ENCODE assay signal across 8 cellular contexts in genomic region chr5:147509041-147509709, GRCh38. TPM values are rescaled to one million over a fixed set of nuclear protein-coding genes. Genes with fewer than 3 reads are reported as not detected.
DNase-seq lines count a peak whose midpoint lies in the region; ATAC-seq, FAIRE-seq and TF ChIP-seq lines count a peak whose summit lies in the region.

No MANE protein-coding gene starts in this region.

- H3K4me1 ChIP-seq in ES-I3 (ENCODE audit: insufficient read depth, low read length): peaks cover 7% of the 10 kb centered on the region; the same call in 1 of the 2 replicates
- no peaks in the 10 kb centered on the region for H3K4me1 ChIP-seq in NT2/D1 (ENCODE audit: insufficient read depth, insufficient read length)
- H3K4me1 ChIP-seq in trophoblast cell (ENCODE audit: control insufficient read depth in 1 of 2, insufficient read depth in 2 of 2, low read length in 2 of 2): peaks cover 5 to 10% of the 10 kb centered on the region in 2 experiments

- TF ChIP-seq CTCF in fibroblast of villous mesenchyme (IDR thresholded peaks at IDR 0.05; ENCODE audit: insufficient read depth, low read depth, low read length) (no peak), GM20000 (IDR thresholded peaks at IDR 0.05; ENCODE audit: extremely low read depth, missing control alignments) (no peak)

- no peak overlapping the region for H2BK12ac ChIP-seq in trophoblast cell (ENCODE audit: low read length)

- H3K36me3 ChIP-seq in ES-I3 (ENCODE audit: insufficient read depth, low read length) (no peaks in the 10 kb centered on the region; the same call in 1 of the 2 replicates), NT2/D1 (ENCODE audit: insufficient read depth, insufficient read length, low read length) (no peaks in the 10 kb centered on the region), trophoblast cell (ENCODE audit: control insufficient read depth in 1 of 2, insufficient read depth in 2 of 2, low read length in 2 of 2) (no peaks in the 10 kb centered on the region)

- no peak overlapping the region for H3K4ac ChIP-seq in trophoblast cell (ENCODE audit: low read depth, low read length)

- H3K4me3 ChIP-seq in NT2/D1 (ENCODE audit: insufficient read length, low read depth) (peak overlapping the region; percentile 93), fibroblast of villous mesenchyme (ENCODE audit: low read depth, low read length) (peak overlapping the region; percentile 89), trophoblast cell (ENCODE audit: low read depth, low read length) (peak overlapping the region; percentile 72)

- no peak overlapping the region for H2BK5ac ChIP-seq in trophoblast cell (ENCODE audit: low read depth, low read length, poor library complexity)

- H3K9ac ChIP-seq in ES-I3 (ENCODE audit: low read depth, low read length): peak overlapping the region; percentile 77
- peak overlapping the region; percentile 93 for H3K9ac ChIP-seq in NT2/D1 (ENCODE audit: insufficient read length, low read depth)
- peak overlapping the region; percentile 15 for H3K9ac ChIP-seq in trophoblast cell (ENCODE audit: low read length)

- H3K9me3 ChIP-seq in ES-I3 (ENCODE audit: control insufficient read depth, insufficient read depth, low read length) (no peaks in the 10 kb centered on the region), NT2/D1 (ENCODE audit: insufficient read depth, low read length) (no peaks in the 10 kb centered on the region), trophoblast cell (ENCODE audit: insufficient read depth, low read depth, low read length) (peaks cover 2% of the 10 kb centered on the region)

- H3K4me2 ChIP-seq in trophoblast cell (ENCODE audit: low read length): peak overlapping the region; percentile 96

- no peak overlapping the region for H3K23ac ChIP-seq in trophoblast cell (ENCODE audit: low read length)

- no peak for ATAC-seq in GM18873 (IDR thresholded peaks at IDR 0.05; ENCODE audit: low FRiP score, unreplicated experiment)

- no peak overlapping the region for H2BK120ac ChIP-seq in trophoblast cell (ENCODE audit: insufficient read depth, low read length, poor library complexity)

- DNase-seq in NT2/D1 (ENCODE audit: low read depth, low spot score) (no peak), fibroblast of villous mesenchyme (ENCODE audit: low read depth) (peak; percentile 44), trophoblast cell (no peak), HT-29 (ENCODE audit: low spot score) (no peak), GM20000 (ENCODE audit: low spot score) (no peak), GM19239 (ENCODE audit: insufficient read length, low spot score) (no peak)

- peak overlapping the region; percentile 3 for H2AFZ ChIP-seq in trophoblast cell (ENCODE audit: insufficient read depth, low read length, poor library complexity)

- peaks cover 3% of the 10 kb centered on the region for H3K79me2 ChIP-seq in trophoblast cell (ENCODE audit: control insufficient read depth, insufficient read depth, low read length, poor library complexity)

- H3K27me3 ChIP-seq in NT2/D1 (ENCODE audit: insufficient read depth, insufficient read length) (peaks cover 32% of the 10 kb centered on the region), trophoblast cell (ENCODE audit: insufficient read depth, low read length) (peaks cover 9% of the 10 kb centered on the region)

- no peak overlapping the region for H4K12ac ChIP-seq in trophoblast cell (ENCODE audit: low read depth, low read length)

- WGBS in trophoblast cell (ENCODE audit: extremely low coverage, insufficient coverage, insufficient read length): no CpG with 5 or more reads among the region's 50 CpGs

- H4K8ac ChIP-seq in trophoblast cell (ENCODE audit: low read depth, low read length): no peak overlapping the region

- H3K14ac ChIP-seq in trophoblast cell (ENCODE audit: low read length): peak overlapping the region; percentile 52

- peaks cover 3% of the 10 kb centered on the region for H3K79me1 ChIP-seq in trophoblast cell (ENCODE audit: low read length)

- H2AK5ac ChIP-seq in trophoblast cell (ENCODE audit: low read length): no peak overlapping the region

- no peak overlapping the region for H3K27ac ChIP-seq in trophoblast cell (ENCODE audit: low read depth, low read length)

- peak overlapping the region; percentile 26 for H3K18ac ChIP-seq in trophoblast cell (ENCODE audit: low read length)

- FAIRE-seq in GM19239 (lab: Jason Lieb, UNC): no peak

- peak overlapping the region; percentile 38 for H4K91ac ChIP-seq in trophoblast cell (ENCODE audit: low read depth, low read length)

RNA-seq across cellular contexts. Expression of gene DPYSL3, which starts 0.7 kb away (rescaled TPM):
- total RNA-seq in fibroblast of villous mesenchyme: 126 and 161 TPM in 2 replicates
- polyA plus RNA-seq in trophoblast cell (2013): 126 and 133 TPM in 2 replicates
- total RNA-seq in HT-29 (2014; rRNA removed; shearing (Covaris generic)): 0.81 and 2.3 TPM in 2 replicates

Comparison
In these comparisons a context has a peak if more than half of its experiments do, and no peak if none do; other contexts are left out.
1. H3K9ac ChIP-seq: peak in every context shown above with its lines; median percentile 93 in NT2/D1; 77 in ES-I3; 15 in trophoblast cell.
2. RNA of gene DPYSL3, which starts 0.7 kb away (total RNA-seq): 126 to 161 TPM in fibroblast of villous mesenchyme; 0.81 to 2.3 TPM in HT-29; every median in the first group is over 10 times any median in the second.
3. Peak in every context shown above with its lines, with median percentiles within 50 percentile points of each other: H3K4me3 ChIP-seq.